8 cellular contexts compared by ENCODE assay signal in the genomic region with DNA sequence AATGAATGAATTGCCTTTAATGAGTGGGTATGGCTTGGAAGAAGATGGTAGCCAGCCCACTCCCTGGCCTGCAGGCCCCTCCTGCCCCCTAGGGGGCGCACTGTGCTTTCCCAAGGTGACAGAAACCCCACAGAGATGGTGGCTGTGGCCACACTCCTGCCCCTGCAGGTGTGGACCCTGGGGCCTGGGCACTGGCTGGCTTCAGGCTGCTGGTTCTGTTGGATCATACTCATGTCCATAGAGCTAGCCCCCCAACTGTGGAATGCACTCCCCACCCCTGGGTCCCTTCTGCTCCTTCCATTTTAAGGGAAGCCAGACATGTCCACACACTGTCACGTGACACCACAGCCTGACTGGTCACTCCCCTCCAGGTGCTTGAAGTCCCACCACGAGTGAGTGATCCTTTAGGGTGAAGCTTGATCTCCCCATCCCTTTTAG. TPM values are rescaled to one million over a fixed set of nuclear protein-coding genes. Genes with fewer than 3 reads are reported as not detected.
A peak's percentile ranks its signal among the peaks of the same experiment; 100 is the strongest.
DNase-seq lines count a peak whose midpoint lies in the region; ATAC-seq and TF ChIP-seq lines count a peak whose summit lies in the region.

No MANE protein-coding gene starts in this region.

- no peak for ATAC-seq in Right ventricle myocardium inferior
- no peak for ATAC-seq in Right ventricle myocardium superior (ENCODE audit: poor library complexity)
- ATAC-seq in natural killer cell: peak; percentile 59 to 84 (median 65)
- no peak for ATAC-seq in upper lobe of left lung (ENCODE audit: low FRiP score in 2 of 2)

- H3K36me3 Mint-ChIP-seq in natural killer cell: no peaks in the 10 kb centered on the region

- 14 to 58% methylated on average over 1 to 3 of the region's 3 CpGs for WGBS in upper lobe of left lung, 2 donors

- H3K27ac Mint-ChIP-seq in natural killer cell: no peak overlapping the region

- TF ChIP-seq CTCF in HL-60 (IDR thresholded peaks at IDR 0.05; ENCODE audit: insufficient read depth, low read length): peak; percentile 33
- peak; percentile 59 for TF ChIP-seq CTCF in natural killer cell (IDR thresholded peaks at IDR 0.05)
- TF ChIP-seq CTCF in upper lobe of left lung (IDR thresholded peaks at IDR 0.05): peak; percentile 42 to 72 (median 60)

- H3K27ac ChIP-seq in HL-60 (replicated peaks) (no peak overlapping the region), upper lobe of left lung (peak overlapping the region; percentile 81 to 91 (median 84))

- intact Hi-C loops in Right ventricle myocardium inferior (cut with DNase I) (no loop called here), Right ventricle myocardium superior (cut with DNase I) (no loop called here), natural killer cell (cut with micrococcal nuclease) (no loop called here)

- H3K27me3 ChIP-seq in HL-60 (ENCODE audit: insufficient read depth, poor library complexity, severe bottlenecking) (no peaks in the 10 kb centered on the region), upper lobe of left lung (no peaks in the 10 kb centered on the region)

- peaks cover 77 to 85% (median 82%) of the 10 kb centered on the region in 4 donors for H3K4me1 ChIP-seq in upper lobe of left lung

- H3K27me3 Mint-ChIP-seq in natural killer cell (ENCODE audit: low read depth in 2 of 2): no peaks in the 10 kb centered on the region

- H3K4me3 ChIP-seq in HL-60 (replicated peaks; ENCODE audit: insufficient read depth, low read length) (no peak overlapping the region), upper lobe of left lung (no peak overlapping the region)

- peaks cover 0 to 19% of the 10 kb centered on the region in 2 donors for H3K4me1 Mint-ChIP-seq in natural killer cell

- DNase-seq in Right ventricle myocardium inferior (ENCODE audit: missing footprints) (peak; percentile 70), Right ventricle myocardium superior (no peak), HL-60 (ENCODE audit: low read depth in 1 of 2, low spot score in 1 of 2) (no peak), dermis blood vessel endothelial cell (peak; percentile 64), natural killer cell (peak; percentile 35), upper lobe of left lung (peak; percentile 53 to 86), NCI-H446 treated with DMSO at 0.1 percent for 48 hours (lab: John Stamatoyannopoulos, UW) (no peak)
- DNase-seq in activated CD4-positive, alpha-beta T cell treated with anti-CD3 and anti-CD28 coated beads for 24 hours (ENCODE audit: low read depth in 2 of 2): peak; percentile 19 to 45

- H3K9me3 Mint-ChIP-seq in natural killer cell: no peaks in the 10 kb centered on the region

- no peak for TF ChIP-seq EP300 in upper lobe of left lung (IDR thresholded peaks at IDR 0.05)

- H3K4me3 Mint-ChIP-seq in natural killer cell: no peak overlapping the region

- no peaks in the 10 kb centered on the region for H3K36me3 ChIP-seq in upper lobe of left lung

- TF ChIP-seq POLR2A in upper lobe of left lung (IDR thresholded peaks at IDR 0.05): no peak

- H3K9me3 ChIP-seq in upper lobe of left lung: no peaks in the 10 kb centered on the region

RNA-seq across cellular contexts. Expression of gene ZCCHC24, which starts 44.8 kb away (rescaled TPM):
- 60.1 TPM for total RNA-seq in Right ventricle myocardium inferior
- total RNA-seq in Right ventricle myocardium superior: 53.3 TPM
- total RNA-seq in dermis blood vessel endothelial cell: 7.3 and 9.8 TPM in 2 replicates
- total RNA-seq in natural killer cell: 1 to 10 TPM; 2.8 to 4.0 (median 3.6) TPM
- 10 to 100 TPM; 12.6 to 45.7 (median 21.0) TPM for total RNA-seq in upper lobe of left lung

RNA-seq across cellular contexts. Expression of gene PPIF, which starts 53.3 kb away (rescaled TPM):
- total RNA-seq in Right ventricle myocardium inferior (151 TPM), Right ventricle myocardium superior (146 TPM), dermis blood vessel endothelial cell (14.5 and 23.8 TPM in 2 replicates), natural killer cell (10 to 100 TPM; 59.5 to 99.1 (median 66.3) TPM), upper lobe of left lung (10 to 100 TPM; 19.3 to 46.5 (median 31.2) TPM)

Comparison
In these comparisons a context has a peak if more than half of its experiments do, and no peak if none do; other contexts are left out.
1. DNase-seq: peak in Right ventricle myocardium inferior (single experiment), activated CD4-positive, alpha-beta T cell treated with anti-CD3 and anti-CD28 coated beads for 24 hours (2 of 2), dermis blood vessel endothelial cell (single experiment), natural killer cell (single experiment) and upper lobe of left lung (2 of 2); none in Right ventricle myocardium superior (single experiment), HL-60 (0 of 2) and NCI-H446 treated with DMSO at 0.1 percent for 48 hours (single experiment).
2. ATAC-seq: peak in natural killer cell (3 of 3); none in Right ventricle myocardium inferior (single experiment), Right ventricle myocardium superior (single experiment) and upper lobe of left lung (0 of 2).
3. Peak in every context shown above with its lines, with median percentiles within 50 percentile points of each other: CTCF ChIP-seq.